In the genomic region with DNA sequence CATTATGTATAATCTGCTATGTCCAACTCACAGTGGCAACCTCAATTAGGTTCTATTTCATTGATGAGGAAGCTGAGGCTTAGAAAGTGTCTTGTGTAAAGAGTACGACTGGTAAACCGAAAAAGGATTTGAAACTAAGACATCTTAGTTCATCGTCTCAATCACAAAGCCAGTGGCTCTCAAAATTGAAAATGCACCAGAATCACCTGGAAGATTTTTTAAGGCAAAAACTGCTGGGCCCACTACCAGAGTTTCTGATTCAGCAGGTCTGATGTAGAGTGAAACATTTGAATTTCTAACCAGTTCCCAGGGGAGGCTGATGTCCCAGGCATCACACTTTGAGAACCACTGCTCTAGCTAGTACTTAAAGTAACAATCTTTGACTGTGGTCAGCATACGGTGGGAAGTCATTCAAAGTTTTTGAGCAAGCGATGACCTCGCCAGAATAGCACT, we compare ENCODE assay signal across 16 cellular contexts. TPM values are rescaled to one million over a fixed set of nuclear protein-coding genes. Genes with fewer than 3 reads are reported as not detected.
A peak's percentile ranks its signal among the peaks of the same experiment; 100 is the strongest.
DNase-seq lines count a peak whose midpoint lies in the region; ATAC-seq and TF ChIP-seq lines count a peak whose summit lies in the region.
"Had no signal": no experiment of that assay in that cellular context is flagged by ENCODE, and none has a peak within 500 bp of the region (broad histone marks: within the 10 kb centered on the region; RNA-seq: fewer than 3 reads in every experiment).

No MANE protein-coding gene starts in this region.

- no peaks in the 10 kb centered on the region for H3K36me3 Mint-ChIP-seq in activated CD8-positive, alpha-beta T cell treated with anti-CD3 and anti-CD28 coated beads, Interleukin-2, amount 10 ng/mL, durations not matched to agents 7 days and 5 days (ENCODE audit: low read depth)
- H3K36me3 Mint-ChIP-seq: activated naive CD4-positive, alpha-beta T cell treated with anti-CD3 and anti-CD28 coated beads, Interleukin-2, amount 10 ng/mL, durations not matched to agents 7 days and 5 days had no signal

- CTCF ChIA-PET in activated CD8-positive, alpha-beta T cell treated with anti-CD3 and anti-CD28 coated beads, Interleukin-2, amount 10 ng/mL, durations not matched to agents 7 days and 5 days (lab: Charles Lee), result no interaction called here

- peaks cover 0 to 4% of the 10 kb centered on the region in 2 donors for H3K27me3 ChIP-seq in aorta (ENCODE audit: control insufficient read depth in 1 of 2, insufficient read depth in 2 of 2, low read length in 1 of 2)
- H3K27me3 ChIP-seq: thyroid gland had no signal

- no peak for TF ChIP-seq CTCF in GM13977 (IDR thresholded peaks at IDR 0.05; ENCODE audit: extremely low read depth, insufficient read depth, missing control alignments)

- 81% methylated on average over 6 of the region's 6 CpGs for WGBS in aorta, 2 donors

- in situ Hi-C loops in GM13977 (cut with MboI; ENCODE audit: low pct_unique_long_range_greater_than_20kb, low sequenced_read_pairs, unreplicated experiment), result no loop called here

- POLR2A ChIA-PET in activated CD8-positive, alpha-beta T cell treated with anti-CD3 and anti-CD28 coated beads, Interleukin-2, amount 10 ng/mL, durations not matched to agents 7 days and 5 days (lab: Charles Lee), result no interaction called here

- intact Hi-C loops in aorta (cut with DNase I), result no loop called here

- H3K4me1 Mint-ChIP-seq in activated CD8-positive, alpha-beta T cell treated with anti-CD3 and anti-CD28 coated beads, Interleukin-2, amount 10 ng/mL, durations not matched to agents 7 days and 5 days (ENCODE audit: low read depth), result no peaks in the 10 kb centered on the region
- H3K4me1 Mint-ChIP-seq: activated naive CD4-positive, alpha-beta T cell treated with anti-CD3 and anti-CD28 coated beads, Interleukin-2, amount 10 ng/mL, durations not matched to agents 7 days and 5 days had no signal

- H3K4me1 ChIP-seq in aorta (ENCODE audit: control insufficient read depth in 1 of 2, insufficient read depth in 2 of 2, low read length in 2 of 2), result no peaks in the 10 kb centered on the region
- H3K4me1 ChIP-seq: thyroid gland had no signal

- no peaks in the 10 kb centered on the region for H3K36me3 ChIP-seq in aorta (ENCODE audit: control insufficient read depth in 1 of 2, insufficient read depth in 2 of 2, low read length in 1 of 2)
- H3K36me3 ChIP-seq: thyroid gland had no signal

- no peak overlapping the region for H3K4me3 Mint-ChIP-seq in activated CD8-positive, alpha-beta T cell treated with anti-CD3 and anti-CD28 coated beads, Interleukin-2, amount 10 ng/mL, durations not matched to agents 7 days and 5 days
- H3K4me3 Mint-ChIP-seq: activated naive CD4-positive, alpha-beta T cell treated with anti-CD3 and anti-CD28 coated beads, Interleukin-2, amount 10 ng/mL, durations not matched to agents 7 days and 5 days had no signal

- H3K9me3 Mint-ChIP-seq in activated CD8-positive, alpha-beta T cell treated with anti-CD3 and anti-CD28 coated beads, Interleukin-2, amount 10 ng/mL, durations not matched to agents 7 days and 5 days (ENCODE audit: insufficient read depth), result no peaks in the 10 kb centered on the region
- H3K9me3 Mint-ChIP-seq: activated naive CD4-positive, alpha-beta T cell treated with anti-CD3 and anti-CD28 coated beads, Interleukin-2, amount 10 ng/mL, durations not matched to agents 7 days and 5 days had no signal

- H3K27ac Mint-ChIP-seq in activated CD8-positive, alpha-beta T cell treated with anti-CD3 and anti-CD28 coated beads, Interleukin-2, amount 10 ng/mL, durations not matched to agents 7 days and 5 days, result no peak overlapping the region
- H3K27ac Mint-ChIP-seq: activated naive CD4-positive, alpha-beta T cell treated with anti-CD3 and anti-CD28 coated beads, Interleukin-2, amount 10 ng/mL, durations not matched to agents 7 days and 5 days had no signal

- H3K27ac ChIP-seq in aorta (ENCODE audit: low read depth in 1 of 2, low read length in 2 of 2), result no peak overlapping the region
- H3K27ac ChIP-seq: thyroid gland had no signal

- no peak overlapping the region for H3K4me3 ChIP-seq in aorta (ENCODE audit: low read length in 2 of 2)
- H3K4me3 ChIP-seq: thyroid gland had no signal

- ATAC-seq in GM19397 (IDR thresholded peaks at IDR 0.05; ENCODE audit: unreplicated experiment), result peak; percentile 77
- ATAC-seq in HG02678 (IDR thresholded peaks at IDR 0.05; ENCODE audit: unreplicated experiment), result peak; percentile 79
- ATAC-seq in HG03442 (IDR thresholded peaks at IDR 0.05; ENCODE audit: unreplicated experiment), result peak; percentile 83
- no peak for ATAC-seq in activated CD8-positive, alpha-beta T cell treated with anti-CD3 and anti-CD28 coated beads, Interleukin-2, amount 10 ng/mL, durations not matched to agents 7 days and 5 days
- no peak for ATAC-seq in aorta (ENCODE audit: low FRiP score)
- ATAC-seq: HepG2 had no signal

- DNase-seq in GM13977 (ENCODE audit: low spot score) (peak; percentile 4), HK-2 (ENCODE audit: unreplicated experiment) (no peak), aorta (no peak), NCI-H510A treated with DMSO at 0.1 percent for 48 hours (lab: John Stamatoyannopoulos, UW) (no peak)
- DNase-seq in activated CD8-positive, alpha-beta T cell treated with anti-CD3 and anti-CD28 coated beads, Interleukin-2, amount 10 ng/mL, durations not matched to agents 7 days and 5 days, result no peak
- DNase-seq: activated naive CD4-positive, alpha-beta T cell treated with anti-CD3 and anti-CD28 coated beads, Interleukin-2, amount 10 ng/mL, durations not matched to agents 7 days and 5 days; DND-41; GOT3; thyroid gland had no signal

- no peaks in the 10 kb centered on the region for H3K27me3 Mint-ChIP-seq in activated CD8-positive, alpha-beta T cell treated with anti-CD3 and anti-CD28 coated beads, Interleukin-2, amount 10 ng/mL, durations not matched to agents 7 days and 5 days (ENCODE audit: low read depth)
- H3K27me3 Mint-ChIP-seq: activated naive CD4-positive, alpha-beta T cell treated with anti-CD3 and anti-CD28 coated beads, Interleukin-2, amount 10 ng/mL, durations not matched to agents 7 days and 5 days had no signal

- H3K9me3 ChIP-seq in aorta (ENCODE audit: control insufficient read depth, low read length), result no peaks in the 10 kb centered on the region
- H3K9me3 ChIP-seq: thyroid gland had no signal

RNA-seq across cellular contexts. Expression of a gene that starts 5.2 kb away (rescaled TPM):
- total RNA-seq in activated CD8-positive, alpha-beta T cell treated with anti-CD3 and anti-CD28 coated beads, Interleukin-2, amount 10 ng/mL, durations not matched to agents 7 days and 5 days, result not detected
- total RNA-seq in aorta, result not detected
- not detected for polyA plus RNA-seq in aorta
- total RNA-seq: HepG2, mucosa of gallbladder, SK-MEL-5, thyroid gland had no signal
- polyA plus RNA-seq: AG04450, HepG2 had no signal

Comparison
In these comparisons a context has a peak if more than half of its experiments do, and no peak if none do; other contexts are left out.
1. ATAC-seq: peak in GM19397 (single experiment), HG02678 (single experiment) and HG03442 (single experiment); none in activated CD8-positive, alpha-beta T cell treated with anti-CD3 and anti-CD28 coated beads, Interleukin-2, amount 10 ng/mL, durations not matched to agents 7 days and 5 days (single experiment) and aorta (single experiment).